23 cellular contexts compared by ENCODE assay signal in genomic region chr5:67935908-67936573, GRCh38.
"Had no signal": no experiment of that assay in that cellular context is flagged by ENCODE, and none has a peak within 500 bp of the region (broad histone marks: within the 10 kb centered on the region; RNA-seq: fewer than 3 reads in every experiment).

No MANE protein-coding gene starts in this region.

- H3K9me3 Mint-ChIP-seq: activated naive CD8-positive, alpha-beta T cell treated with anti-CD3 and anti-CD28 coated beads for 36 hours had no signal

- H3K4me1 ChIP-seq: pancreas, psoas muscle, right atrium auricular region, uterus had no signal

- ATAC-seq: activated CD4-positive, alpha-beta T cell treated with anti-CD3 and anti-CD28 coated beads for 36 hours; activated T-cell treated with anti-CD3 and anti-CD28 coated beads, Interleukin-2, amount 50 U/mL, for 4 hours; heart left ventricle; left cardiac atrium; psoas muscle; stimulated activated naive CD8-positive, alpha-beta T cell treated with anti-CD3 and anti-CD28 coated beads, Interleukin-15, Interleukin-2, amounts not matched to agents 100 U/mL and 50 U/mL, for 24 hours had no signal

- H3K9me3 ChIP-seq: heart left ventricle, pancreas, psoas muscle, right atrium auricular region, uterus had no signal

- H3K36me3 ChIP-seq: heart left ventricle, pancreas, right atrium auricular region, uterus had no signal

- H3K27ac Mint-ChIP-seq: activated B cell treated with CpG ODN at 0.5 μM for 24 hours; activated CD4-positive, alpha-beta T cell treated with anti-CD3 and anti-CD28 coated beads for 36 hours; activated naive CD8-positive, alpha-beta T cell treated with anti-CD3 and anti-CD28 coated beads for 36 hours; nephron progenitor cell had no signal

- H3K27me3 Mint-ChIP-seq: activated B cell treated with CpG ODN at 0.5 μM for 24 hours; activated CD4-positive, alpha-beta T cell treated with anti-CD3 and anti-CD28 coated beads for 36 hours; activated naive CD8-positive, alpha-beta T cell treated with anti-CD3 and anti-CD28 coated beads for 36 hours had no signal

- DNase-seq: activated B cell treated with CpG ODN at 0.5 μM for 24 hours; activated CD4-positive, alpha-beta T cell treated with anti-CD3 and anti-CD28 coated beads for 36 hours; activated CD4-positive, alpha-beta T cell treated with anti-CD3 and anti-CD28 coated beads, Interleukin-2, amount 50 U/mL, for 4 hours; activated CD8-positive, alpha-beta memory T cell treated with anti-CD3 and anti-CD28 coated beads for 24 hours; activated CD8-positive, alpha-beta memory T cell treated with anti-CD3 and anti-CD28 coated beads, Interleukin-2, amount 50 U/mL, for 4 hours; activated naive CD4-positive, alpha-beta T cell treated with Interleukin-2 at 50 U/mL for 16 hours; activated naive CD8-positive, alpha-beta T cell treated with anti-CD3 and anti-CD28 coated beads for 36 hours; activated T-cell treated with anti-CD3 and anti-CD28 coated beads, Interleukin-2, amount 50 U/mL, for 4 hours; cerebellar nuclear complex; cortex of kidney; heart left ventricle; left cardiac atrium; mammary epithelial cell; nephron progenitor cell; pancreas; psoas muscle; stimulated activated CD4-positive, alpha-beta T cell treated with anti-CD3 and anti-CD28 coated beads, Interleukin-12 subunit alpha, Interleukin-12 subunit beta, amount 100 ng/mL, for 4 hours; stimulated activated CD4-positive, alpha-beta T cell treated with anti-CD3 and anti-CD28 coated beads, Interleukin-4, amount 100 ng/mL, for 4 hours; stimulated activated naive CD8-positive, alpha-beta T cell treated with anti-CD3 and anti-CD28 coated beads, Interleukin-15, Interleukin-2, amounts not matched to agents 100 U/mL and 50 U/mL, for 24 hours; T-helper 9 cell; uterus had no signal

- H3K27me3 ChIP-seq: heart left ventricle, pancreas, right atrium auricular region, uterus had no signal

- H3K4me3 Mint-ChIP-seq: activated B cell treated with CpG ODN at 0.5 μM for 24 hours; activated CD4-positive, alpha-beta T cell treated with anti-CD3 and anti-CD28 coated beads for 36 hours; activated naive CD8-positive, alpha-beta T cell treated with anti-CD3 and anti-CD28 coated beads for 36 hours; activated T-cell treated with anti-CD3 and anti-CD28 coated beads, Interleukin-2, amount 50 U/mL, for 4 hours; nephron progenitor cell had no signal

- H3K4me1 Mint-ChIP-seq: activated B cell treated with CpG ODN at 0.5 μM for 24 hours; activated CD4-positive, alpha-beta T cell treated with anti-CD3 and anti-CD28 coated beads for 36 hours; activated naive CD8-positive, alpha-beta T cell treated with anti-CD3 and anti-CD28 coated beads for 36 hours had no signal

- H3K4me3 ChIP-seq: heart left ventricle, pancreas, psoas muscle, right atrium auricular region, uterus had no signal

- H3K27ac ChIP-seq: epithelial cell of prostate, heart left ventricle, pancreas, psoas muscle, right atrium auricular region, uterus had no signal

- H3K36me3 Mint-ChIP-seq: activated naive CD8-positive, alpha-beta T cell treated with anti-CD3 and anti-CD28 coated beads for 36 hours had no signal
